8 cellular contexts compared by ENCODE assay signal in the genomic region with DNA sequence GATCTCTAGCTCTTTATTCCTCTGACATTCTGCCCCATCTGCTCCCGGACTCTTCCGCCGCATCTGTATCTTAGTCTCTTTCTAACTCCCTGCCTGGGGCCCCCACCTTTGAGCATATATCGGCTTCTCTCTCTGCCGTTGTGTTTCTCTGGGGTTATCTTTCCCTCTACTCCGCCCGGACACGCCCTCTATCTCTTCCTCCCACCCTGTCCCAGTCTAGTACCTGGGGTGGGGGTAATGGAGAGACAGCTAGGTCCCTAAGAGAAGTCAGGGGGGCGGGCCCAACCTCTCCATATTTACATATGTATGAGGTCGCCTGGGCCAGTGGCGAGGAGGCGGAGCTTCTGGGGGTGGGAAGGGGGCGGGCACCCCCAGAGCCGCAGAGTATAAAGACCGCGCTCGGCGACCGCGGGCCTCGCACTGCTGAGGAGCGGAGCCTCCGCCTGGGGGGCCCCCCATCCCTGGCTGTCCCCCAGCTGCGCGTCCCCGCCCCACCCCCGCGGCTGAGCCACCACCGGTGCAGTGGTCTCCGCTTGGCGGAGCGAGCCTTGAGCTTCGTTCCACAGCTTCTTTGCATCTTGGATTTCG.
DNase-seq lines count a peak whose midpoint lies in the region; ATAC-seq and TF ChIP-seq lines count a peak whose summit lies in the region.

A gene with protein sequence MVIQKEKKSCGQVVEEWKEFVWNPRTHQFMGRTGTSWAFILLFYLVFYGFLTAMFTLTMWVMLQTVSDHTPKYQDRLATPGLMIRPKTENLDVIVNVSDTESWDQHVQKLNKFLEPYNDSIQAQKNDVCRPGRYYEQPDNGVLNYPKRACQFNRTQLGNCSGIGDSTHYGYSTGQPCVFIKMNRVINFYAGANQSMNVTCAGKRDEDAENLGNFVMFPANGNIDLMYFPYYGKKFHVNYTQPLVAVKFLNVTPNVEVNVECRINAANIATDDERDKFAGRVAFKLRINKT (plus strand): TSS at position 418 of the 588 bp plus-strand sequence. CDS start 593 bp downstream, outside the sequence.

- no peaks in the 10 kb centered on the region for H3K9me3 ChIP-seq in muscle layer of duodenum (ENCODE audit: control insufficient read depth in 1 of 2, low read length in 2 of 2)

- H3K4me3 ChIP-seq in muscle layer of duodenum (ENCODE audit: low read depth in 1 of 2, low read length in 2 of 2), result peak within 1 kb of the TSS; percentile 48 to 77

- H3K27ac ChIP-seq in muscle layer of duodenum (ENCODE audit: low read length), result no peak within 1 kb of the TSS

- ATAC-seq in HG02623 (IDR thresholded peaks at IDR 0.05; ENCODE audit: unreplicated experiment), result no peak

- H3K4me1 ChIP-seq in muscle layer of duodenum (ENCODE audit: control insufficient read depth in 1 of 2, insufficient read depth in 2 of 2, low read length in 2 of 2), result peaks cover 0 to 19% of the 10 kb centered on the region in 2 donors

- peak; percentile 17 to 31 for DNase-seq in NOMO-1 (lab: John Stamatoyannopoulos, UW; ENCODE audit: unreplicated experiment in 2 of 2)
- DNase-seq in NOMO-1 treated with dmso at 0.1 percent for 144 hours (lab: John Stamatoyannopoulos, UW; ENCODE audit: unreplicated experiment), result no peak
- DNase-seq in NCI-H748 treated with DMSO at 0.1 percent for 48 hours (lab: John Stamatoyannopoulos, UW), result peak; percentile 86
- peak; percentile 80 for DNase-seq in activated T-cell treated with anti-CD3 and anti-CD28 coated beads, Interleukin-2, amount 50 U/mL, for 1 hour
- DNase-seq in erythroblast (lab: John Stamatoyannopoulos, UW), result peak; percentile 97 to 100
- peak; percentile 82 for DNase-seq in stimulated activated CD8-positive, alpha-beta memory T cell treated with anti-CD3 and anti-CD28 coated beads, Interleukin-4, amount 100 ng/mL, for 48 hours

- no peaks in the 10 kb centered on the region for H3K36me3 ChIP-seq in muscle layer of duodenum (ENCODE audit: control insufficient read depth in 1 of 2, insufficient read depth in 2 of 2, low read length in 2 of 2)

- peak; percentile 77 for TF ChIP-seq POLR2A in erythroblast (IDR thresholded peaks at IDR 0.05; ENCODE audit: low read length)

- H3K27me3 ChIP-seq in muscle layer of duodenum (ENCODE audit: low read depth, low read length), result peaks cover 29% of the 10 kb centered on the region
